In the genomic region with DNA sequence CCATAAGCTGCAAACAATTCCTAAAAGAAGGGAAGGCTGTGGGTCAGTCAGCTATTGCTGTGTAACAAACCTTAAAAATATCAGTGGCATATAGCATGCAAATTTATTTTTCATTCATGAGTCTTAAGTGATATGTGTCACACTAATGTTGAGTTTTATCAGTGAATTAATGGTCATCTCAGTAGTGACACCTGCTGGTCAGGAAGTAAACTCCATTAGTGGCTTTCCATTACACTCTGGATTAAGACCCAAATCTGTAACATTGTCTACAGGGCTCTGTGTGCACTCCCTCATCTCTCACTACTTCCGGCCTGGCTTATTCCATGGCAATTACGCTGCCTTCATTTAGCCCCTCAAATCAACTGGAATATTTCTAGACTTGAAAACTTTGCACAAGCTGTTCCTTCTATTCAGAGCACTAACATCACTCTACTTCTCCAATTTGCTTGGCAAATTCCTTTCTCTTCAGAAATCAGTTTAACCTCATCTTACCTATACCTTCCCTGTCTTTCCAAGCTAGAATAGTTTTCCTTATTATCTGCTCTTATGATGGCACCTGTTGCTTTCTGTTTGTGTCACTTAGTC, we compare ENCODE assay signal across 9 cellular contexts.
DNase-seq lines count a peak whose midpoint lies in the region; ATAC-seq and TF ChIP-seq lines count a peak whose summit lies in the region.
"Had no signal": no experiment of that assay in that cellular context is flagged by ENCODE, and none has a peak within 500 bp of the region (broad histone marks: within the 10 kb centered on the region; RNA-seq: fewer than 3 reads in every experiment).

No MANE protein-coding gene starts in this region.

- peaks cover 6% of the 10 kb centered on the region for H3K27me3 Mint-ChIP-seq in chondrocyte (ENCODE audit: low read depth)

- H3K27ac Mint-ChIP-seq in chondrocyte (ENCODE audit: unreplicated experiment) = no peak overlapping the region
- H3K27ac Mint-ChIP-seq: activated naive CD8-positive, alpha-beta T cell had no signal

- TF ChIP-seq CTCF in chondrocyte (IDR thresholded peaks at IDR 0.05) = peak; percentile 86

- no peaks in the 10 kb centered on the region for H3K9me3 Mint-ChIP-seq in chondrocyte (ENCODE audit: low read depth)

- DNase-seq in NOMO-1 treated with DMSO at 0.1 percent for 48 hours (lab: John Stamatoyannopoulos, UW; ENCODE audit: unreplicated experiment) (peak; percentile 13), NOMO-1 treated with dmso at 0.1 percent for 144 hours (lab: John Stamatoyannopoulos, UW; ENCODE audit: unreplicated experiment) (no peak), MV-4-11 (lab: John Stamatoyannopoulos, UW) (peak; percentile 31), chondrocyte (ENCODE audit: low spot score) (no peak), myocyte (ENCODE audit: low read depth) (peak; percentile 36), NCI-H2029 treated with DMSO at 0.1 percent for 48 hours (lab: John Stamatoyannopoulos, UW) (no peak)
- DNase-seq in activated naive CD4-positive, alpha-beta T cell treated with Interleukin-2 at 50 U/mL for 16 hours = no peak

- no peaks in the 10 kb centered on the region for H3K4me1 Mint-ChIP-seq in chondrocyte (ENCODE audit: low read depth)

- no peaks in the 10 kb centered on the region for H3K36me3 Mint-ChIP-seq in chondrocyte (ENCODE audit: low read depth)
- H3K36me3 Mint-ChIP-seq: activated naive CD8-positive, alpha-beta T cell had no signal

- ATAC-seq in GM21825 (IDR thresholded peaks at IDR 0.05; ENCODE audit: unreplicated experiment) = peak; percentile 75

- no peak overlapping the region for H3K4me3 Mint-ChIP-seq in chondrocyte (ENCODE audit: unreplicated experiment)
- H3K4me3 Mint-ChIP-seq: activated naive CD8-positive, alpha-beta T cell had no signal

Comparison
In these comparisons a context has a peak if more than half of its experiments do, and no peak if none do; other contexts are left out.
1. DNase-seq: peak in NOMO-1 treated with DMSO at 0.1 percent for 48 hours (single experiment), MV-4-11 (single experiment) and myocyte (single experiment); none in NOMO-1 treated with dmso at 0.1 percent for 144 hours (single experiment), chondrocyte (single experiment), NCI-H2029 treated with DMSO at 0.1 percent for 48 hours (single experiment) and activated naive CD4-positive, alpha-beta T cell treated with Interleukin-2 at 50 U/mL for 16 hours (single experiment).